In the genomic region with DNA sequence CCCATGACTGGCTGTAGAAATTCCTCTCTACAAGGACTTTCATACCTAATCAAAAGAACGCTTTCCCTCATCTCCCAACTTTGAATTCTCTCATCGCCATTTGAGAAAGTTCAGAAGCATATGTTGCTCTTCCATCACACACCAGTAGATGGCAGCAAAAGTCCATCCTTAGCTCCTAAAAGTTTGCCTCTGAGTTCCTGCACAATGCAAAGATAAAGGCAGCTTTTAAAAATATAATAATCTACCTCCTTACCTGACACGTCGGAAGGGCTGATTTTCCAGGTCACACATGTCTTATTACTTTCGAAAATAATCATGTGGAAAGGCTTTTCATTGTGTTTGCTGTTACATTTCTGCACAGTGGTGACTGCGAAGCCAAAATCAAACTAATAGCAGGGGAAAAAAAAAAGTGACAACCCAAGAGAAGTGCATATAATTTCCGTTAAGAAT, we compare ENCODE assay signal across 9 cellular contexts.
A peak's percentile ranks its signal among the peaks of the same experiment; 100 is the strongest.
DNase-seq lines count a peak whose midpoint lies in the region; ATAC-seq and TF ChIP-seq lines count a peak whose summit lies in the region.
"Had no signal": no experiment of that assay in that cellular context is flagged by ENCODE, and none has a peak within 500 bp of the region (broad histone marks: within the 10 kb centered on the region; RNA-seq: fewer than 3 reads in every experiment).

No MANE protein-coding gene starts in this region.

- H3K4me1 Mint-ChIP-seq in endodermal cell = no peaks in the 10 kb centered on the region

- no peaks in the 10 kb centered on the region for H3K9me3 ChIP-seq in MM.1S (replicated peaks; ENCODE audit: insufficient read depth, low read length)
- no peaks in the 10 kb centered on the region for H3K9me3 ChIP-seq in endodermal cell (ENCODE audit: control insufficient read depth, low read length)
- no peaks in the 10 kb centered on the region for H3K9me3 ChIP-seq in tibial nerve
- H3K9me3 ChIP-seq: BLaER1 treated with 17β-estradiol and CSF1 and Interleukin-3, amounts not matched to agents 10 nM and 100 nM had no signal

- no peak for TF ChIP-seq EP300 in tibial nerve (IDR thresholded peaks at IDR 0.05)

- no peak overlapping the region for H3K4me3 Mint-ChIP-seq in endodermal cell

- H3K9me2 ChIP-seq in MM.1S (replicated peaks; ENCODE audit: insufficient read depth, low read length) = no peaks in the 10 kb centered on the region

- peak; percentile 66 for TF ChIP-seq CTCF in MM.1S (IDR thresholded peaks at IDR 0.05; ENCODE audit: low read length)
- TF ChIP-seq CTCF in endodermal cell (conservative IDR thresholded peaks at IDR 0.05) = peak; percentile 95
- peak; percentile 78 to 89 (median 88) for TF ChIP-seq CTCF in tibial nerve (IDR thresholded peaks at IDR 0.05)

- no peak overlapping the region for H3K27ac Mint-ChIP-seq in endodermal cell

- H3K79me2 ChIP-seq in MM.1S (ENCODE audit: low read length) = no peaks in the 10 kb centered on the region

- no peak for TF ChIP-seq POLR2A in tibial nerve (IDR thresholded peaks at IDR 0.05)

- no peak overlapping the region for H2AFZ ChIP-seq in MM.1S (ENCODE audit: low read length)

- no peaks in the 10 kb centered on the region for H3F3A ChIP-seq in MM.1S (ENCODE audit: insufficient read depth, low read length)

- H3K36me3 ChIP-seq in MM.1S (replicated peaks; ENCODE audit: insufficient read depth, low read length) (no peaks in the 10 kb centered on the region), endodermal cell (ENCODE audit: control insufficient read depth, insufficient read depth, low read length) (no peaks in the 10 kb centered on the region), tibial nerve (no peaks in the 10 kb centered on the region)
- H3K36me3 ChIP-seq: BLaER1 treated with 17β-estradiol and CSF1 and Interleukin-3, amounts not matched to agents 10 nM and 100 nM had no signal

- H3K27ac ChIP-seq in MM.1S (ENCODE audit: low read length) = no peak overlapping the region
- no peak overlapping the region for H3K27ac ChIP-seq in endodermal cell (ENCODE audit: low read depth, low read length)
- no peak overlapping the region for H3K27ac ChIP-seq in tibial nerve
- H3K27ac ChIP-seq: BLaER1 treated with 17β-estradiol and CSF1 and Interleukin-3, amounts not matched to agents 10 nM and 100 nM had no signal

- H3K4me3 ChIP-seq in MM.1S (ENCODE audit: low read length) (no peak overlapping the region), endodermal cell (ENCODE audit: low read length) (no peak overlapping the region), tibial nerve (no peak overlapping the region)
- H3K4me3 ChIP-seq: BLaER1 treated with 17β-estradiol and CSF1 and Interleukin-3, amounts not matched to agents 10 nM and 100 nM had no signal

- ATAC-seq in GM21619 (IDR thresholded peaks at IDR 0.05; ENCODE audit: unreplicated experiment) = peak; percentile 64

- WGBS in endodermal cell (ENCODE audit: insufficient coverage in 1 of 2, insufficient read length in 1 of 2), 2 experiments = 34 to 64% methylated on average over 4 to 7 of the region's 7 CpGs
- WGBS in tibial nerve, 2 donors = 17 to 19% methylated on average over 7 of the region's 7 CpGs

- H3K4me1 ChIP-seq in MM.1S (ENCODE audit: low read length) (0 out of 2 replicates have a peak, but pooled peaks cover 4% of the 10 kb centered on the region), endodermal cell (ENCODE audit: control insufficient read depth, insufficient read depth, low read length) (no peaks in the 10 kb centered on the region), tibial nerve (peaks cover 0 to 7% (median 0%) of the 10 kb centered on the region in 4 donors)

- H3K4me2 ChIP-seq in MM.1S (ENCODE audit: low read depth, low read length) = no peak overlapping the region

- no peaks in the 10 kb centered on the region for H3K27me3 Mint-ChIP-seq in endodermal cell (ENCODE audit: insufficient read depth)

- H3K27me3 ChIP-seq in MM.1S (replicated peaks; ENCODE audit: insufficient read depth, low read length) (no peaks in the 10 kb centered on the region), endodermal cell (ENCODE audit: control insufficient read depth, insufficient read depth, low read length, poor library complexity, severe bottlenecking) (no peaks in the 10 kb centered on the region), tibial nerve (no peaks in the 10 kb centered on the region)
- H3K27me3 ChIP-seq: BLaER1 treated with 17β-estradiol and CSF1 and Interleukin-3, amounts not matched to agents 10 nM and 100 nM had no signal

- H4K20me1 ChIP-seq in MM.1S (ENCODE audit: insufficient read depth, low read length) = no peaks in the 10 kb centered on the region
- H4K20me1 ChIP-seq: BLaER1 treated with 17β-estradiol and CSF1 and Interleukin-3, amounts not matched to agents 10 nM and 100 nM had no signal

- H3K9ac ChIP-seq in MM.1S (ENCODE audit: low read length) (no peak overlapping the region), endodermal cell (ENCODE audit: extremely low read depth, low read length, poor library complexity, severe bottlenecking) (no peak overlapping the region)
- H3K9ac ChIP-seq: BLaER1 treated with 17β-estradiol and CSF1 and Interleukin-3, amounts not matched to agents 10 nM and 100 nM had no signal

- DNase-seq in NCI-H187 (lab: John Stamatoyannopoulos, UW) = peak; percentile 22 to 42
- DNase-seq in NCI-H187 treated with DMSO at 0.1 percent for 48 hours (lab: John Stamatoyannopoulos, UW) = no peak
- peak; percentile 36 for DNase-seq in MM.1S
- DNase-seq in T follicular helper cell (ENCODE audit: low read depth) = peak; percentile 4
- peak; percentile 84 for DNase-seq in endodermal cell
- DNase-seq in mucosa of gallbladder (ENCODE audit: low spot score) = peak; percentile 64
- DNase-seq in tibial nerve (ENCODE audit: low spot score in 2 of 2) = peak in 1 of 2 donors; percentile 69

- H3K9me3 Mint-ChIP-seq in endodermal cell = no peaks in the 10 kb centered on the region

- no peaks in the 10 kb centered on the region for H3K36me3 Mint-ChIP-seq in endodermal cell (ENCODE audit: low read depth)
